Comparison of ENCODE assay signal across 8 cellular contexts in the genomic region with DNA sequence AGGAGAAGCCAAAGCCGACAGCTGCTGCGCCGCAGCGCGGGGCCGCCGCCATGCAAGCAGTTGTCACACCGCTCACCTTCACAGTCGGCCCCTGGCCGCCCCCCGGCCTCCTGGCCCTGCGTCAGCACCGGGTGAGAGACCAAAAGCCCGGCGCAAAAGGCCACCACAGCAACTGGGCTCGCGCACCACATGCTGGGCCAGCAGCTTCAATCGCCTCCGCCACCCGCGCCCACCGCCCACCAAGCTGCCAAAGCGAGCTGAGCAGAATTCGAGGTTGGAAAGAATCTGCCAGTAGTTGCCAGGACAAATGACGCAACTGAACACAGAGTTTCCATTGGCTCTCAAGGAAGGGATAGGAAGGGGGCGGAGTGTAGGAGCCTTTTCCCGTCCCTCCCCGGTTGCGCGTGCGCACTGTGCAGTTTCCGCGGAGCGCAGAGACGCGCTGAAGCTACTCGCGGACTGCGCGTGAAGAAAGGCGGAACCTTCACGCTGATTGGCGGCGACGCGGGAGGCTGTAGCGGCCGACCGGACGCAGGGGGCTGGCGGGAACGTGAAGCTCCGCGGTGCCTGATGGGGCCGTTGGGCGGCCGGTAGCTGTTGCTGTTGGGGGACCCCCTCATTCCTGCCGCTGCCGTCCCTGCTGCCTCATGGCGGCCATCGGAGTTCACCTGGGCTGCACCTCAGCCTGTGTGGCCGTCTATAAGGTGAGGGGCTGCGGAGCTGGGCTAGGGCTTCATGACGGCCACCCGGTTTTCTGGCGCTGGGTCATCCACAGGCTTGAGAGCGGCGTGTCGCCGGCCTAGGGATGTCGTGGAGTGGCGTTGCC. TPM values are rescaled to one million over a fixed set of nuclear protein-coding genes. Genes with fewer than 3 reads are reported as not detected.
A peak's percentile ranks its signal among the peaks of the same experiment; 100 is the strongest.
DNase-seq lines count a peak whose midpoint lies in the region; ATAC-seq, FAIRE-seq and TF ChIP-seq lines count a peak whose summit lies in the region.

A gene (minus strand): TSS at position 282 of the 826 bp plus-strand sequence. CDS start 91 bp downstream, at position 191.
A gene with protein sequence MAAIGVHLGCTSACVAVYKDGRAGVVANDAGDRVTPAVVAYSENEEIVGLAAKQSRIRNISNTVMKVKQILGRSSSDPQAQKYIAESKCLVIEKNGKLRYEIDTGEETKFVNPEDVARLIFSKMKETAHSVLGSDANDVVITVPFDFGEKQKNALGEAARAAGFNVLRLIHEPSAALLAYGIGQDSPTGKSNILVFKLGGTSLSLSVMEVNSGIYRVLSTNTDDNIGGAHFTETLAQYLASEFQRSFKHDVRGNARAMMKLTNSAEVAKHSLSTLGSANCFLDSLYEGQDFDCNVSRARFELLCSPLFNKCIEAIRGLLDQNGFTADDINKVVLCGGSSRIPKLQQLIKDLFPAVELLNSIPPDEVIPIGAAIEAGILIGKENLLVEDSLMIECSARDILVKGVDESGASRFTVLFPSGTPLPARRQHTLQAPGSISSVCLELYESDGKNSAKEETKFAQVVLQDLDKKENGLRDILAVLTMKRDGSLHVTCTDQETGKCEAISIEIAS (plus strand): TSS at position 551 of the 826 bp plus-strand sequence. CDS start 97 bp downstream, at position 648.
A gene with protein sequence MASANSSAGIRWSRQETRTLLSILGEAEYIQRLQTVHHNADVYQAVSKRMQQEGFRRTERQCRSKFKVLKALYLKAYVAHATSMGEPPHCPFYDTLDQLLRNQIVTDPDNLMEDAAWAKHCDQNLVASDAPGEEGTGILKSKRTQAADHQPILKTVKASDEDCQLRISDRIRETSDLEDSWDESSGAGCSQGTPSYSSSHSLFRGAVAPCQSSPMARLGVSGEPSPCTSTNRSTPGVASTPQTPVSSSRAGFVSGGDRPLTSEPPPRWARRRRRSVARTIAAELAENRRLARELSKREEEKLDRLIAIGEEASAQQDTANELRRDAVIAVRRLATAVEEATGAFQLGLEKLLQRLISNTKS (plus strand): TSS at position 551 of the 826 bp plus-strand sequence. CDS start 3,979 bp downstream, outside the sequence.

- H3K23ac ChIP-seq in trophoblast cell (ENCODE audit: low read length) = no peak within 1 kb of the TSS

- H3K27me3 ChIP-seq in adrenal gland (no peaks in the 10 kb centered on the region), trophoblast cell (ENCODE audit: insufficient read depth, low read length) (no peaks in the 10 kb centered on the region)

- H3K36me3 ChIP-seq in adrenal gland (replicated peaks in 1 of 2) (peaks cover 0 to 28% of the 10 kb centered on the region in 2 donors), trophoblast cell (ENCODE audit: control insufficient read depth in 1 of 2, insufficient read depth in 2 of 2, low read length in 2 of 2) (peaks cover 13 to 15% of the 10 kb centered on the region in 2 experiments)

- DNase-seq in GM12892 (ENCODE audit: insufficient read length) (peak; percentile 90), NCI-H146 (lab: John Stamatoyannopoulos, UW) (peak; percentile 100), T-helper 1 cell (peak; percentile 98 to 100 (median 99)), adrenal gland (peak; percentile 99 to 100 (median 99)), cardiac septum (ENCODE audit: low spot score) (peak; percentile 100), trophoblast cell (peak; percentile 100), type B pancreatic cell (ENCODE audit: extremely low spot score, unreplicated experiment) (peak; percentile 100)

- WGBS in adrenal gland, 4 donors = 0 to 1% (median 1%) methylated on average over 32 to 72 of the region's 72 CpGs; no CpG with 5 or more reads in 1 of the 4 donors
- no CpG with 5 or more reads among the region's 72 CpGs for WGBS in trophoblast cell (ENCODE audit: extremely low coverage, insufficient coverage, insufficient read length)

- H4K91ac ChIP-seq in trophoblast cell (ENCODE audit: low read depth, low read length) = peak within 1 kb of the TSS; percentile 82

- peak; percentile 96 for TF ChIP-seq POLR2A in GM12892 (IDR thresholded peaks at IDR 0.05; ENCODE audit: low read depth, low read length)
- peak; percentile 81 to 92 for TF ChIP-seq POLR2A in adrenal gland (IDR thresholded peaks at IDR 0.05)

- H3K79me2 ChIP-seq in trophoblast cell (ENCODE audit: control insufficient read depth, insufficient read depth, low read length, poor library complexity) = peaks cover 15% of the 10 kb centered on the region

- peak within 1 kb of the TSS; percentile 97 for H3K4me3 Mint-ChIP-seq in type B pancreatic cell

- peak within 1 kb of the TSS; percentile 84 for H3K18ac ChIP-seq in trophoblast cell (ENCODE audit: low read length)

- no peaks in the 10 kb centered on the region for H3K9me3 Mint-ChIP-seq in type B pancreatic cell

- H4K12ac ChIP-seq in trophoblast cell (ENCODE audit: low read depth, low read length) = peak within 1 kb of the TSS; percentile 65

- H3K36me3 Mint-ChIP-seq in type B pancreatic cell = peaks cover 7% of the 10 kb centered on the region

- peak; percentile 98 for FAIRE-seq in GM12892 (lab: Jason Lieb, UNC)

- peak within 1 kb of the TSS; percentile 87 for H3K14ac ChIP-seq in trophoblast cell (ENCODE audit: low read length)

- peak within 1 kb of the TSS; percentile 90 for H2BK5ac ChIP-seq in trophoblast cell (ENCODE audit: low read depth, low read length, poor library complexity)

- H3K4me1 Mint-ChIP-seq in type B pancreatic cell (ENCODE audit: unreplicated experiment) = peaks cover 22% of the 10 kb centered on the region

- peak within 1 kb of the TSS; percentile 88 for H4K8ac ChIP-seq in trophoblast cell (ENCODE audit: low read depth, low read length)

- peak within 1 kb of the TSS; percentile 61 for H2AK5ac ChIP-seq in trophoblast cell (ENCODE audit: low read length)

- H2AFZ ChIP-seq in trophoblast cell (ENCODE audit: insufficient read depth, low read length, poor library complexity) = peak within 1 kb of the TSS; percentile 92

- H3K27me3 Mint-ChIP-seq in type B pancreatic cell = no peaks in the 10 kb centered on the region

- intact Hi-C loops in adrenal gland (cut with DNase I) = loop anchor here (10.0 kb wide), 2 partner anchors 303 to 343 kb away; no protein-coding TSS in a partner anchor
- intact Hi-C loops in cardiac septum (cut with DNase I) = loop anchor here (2.0 to 5.0 kb wide), 3 partner anchors 41 to 236 kb away; a partner anchor contains a TSS

- peak within 1 kb of the TSS; percentile 38 for H2BK12ac ChIP-seq in trophoblast cell (ENCODE audit: low read length)

- TF ChIP-seq CTCF in adrenal gland (IDR thresholded peaks at IDR 0.05) = peak in 2 of 6 experiments; percentile 11 to 19
- peak; percentile 22 for TF ChIP-seq CTCF in type B pancreatic cell (conservative IDR thresholded peaks at IDR 0.05)

- H2BK120ac ChIP-seq in trophoblast cell (ENCODE audit: insufficient read depth, low read length, poor library complexity) = peak within 1 kb of the TSS; percentile 67

- H3K4me3 ChIP-seq in adrenal gland (peak within 1 kb of the TSS; percentile 55 to 95 (median 81)), trophoblast cell (ENCODE audit: low read depth, low read length) (peak within 1 kb of the TSS; percentile 100)

- H3K9ac ChIP-seq in trophoblast cell (ENCODE audit: low read length) = peak within 1 kb of the TSS; percentile 99

- H3K4ac ChIP-seq in trophoblast cell (ENCODE audit: low read depth, low read length) = peak within 1 kb of the TSS; percentile 85

- peaks cover 14% of the 10 kb centered on the region for H3K79me1 ChIP-seq in trophoblast cell (ENCODE audit: low read length)

- peak within 1 kb of the TSS; percentile 93 for H3K4me2 ChIP-seq in trophoblast cell (ENCODE audit: low read length)

- peak within 1 kb of the TSS; percentile 98 for H3K27ac Mint-ChIP-seq in type B pancreatic cell

- peak within 1 kb of the TSS; percentile 70 to 97 (median 96) for H3K27ac ChIP-seq in adrenal gland
- peak within 1 kb of the TSS; percentile 83 for H3K27ac ChIP-seq in trophoblast cell (ENCODE audit: low read depth, low read length)

- H3K9me3 ChIP-seq in adrenal gland (replicated peaks in 1 of 3) = no peaks in the 10 kb centered on the region
- H3K9me3 ChIP-seq in trophoblast cell (ENCODE audit: insufficient read depth, low read depth, low read length) = peaks cover 2% of the 10 kb centered on the region

- H3K4me1 ChIP-seq in adrenal gland (replicated peaks in 1 of 2) = peaks cover 14 to 20% of the 10 kb centered on the region in 2 donors
- peaks cover 3% of the 10 kb centered on the region in 2 experiments for H3K4me1 ChIP-seq in trophoblast cell (ENCODE audit: control insufficient read depth in 1 of 2, insufficient read depth in 2 of 2, low read length in 2 of 2)

- peak; percentile 92 for ATAC-seq in HG02852 (IDR thresholded peaks at IDR 0.05; ENCODE audit: unreplicated experiment)

RNA-seq across cellular contexts. Expression of the first gene that starts in this region (rescaled TPM):
- 0.53 TPM for polyA plus RNA-seq in GM12892 (2012; ENCODE audit: missing spikeins)
- total RNA-seq in adrenal gland (1 to 10 TPM in 7 of 8 donors, under 1 TPM in 1; 0.97 to 6.6 (median 3.2) TPM), cardiac septum (2.3 TPM), type B pancreatic cell (ENCODE audit: low replicate concordance) (1.1 and 1.3 TPM in 2 replicates)
- polyA plus RNA-seq in adrenal gland = 1 to 10 TPM; 2.3 to 5.2 (median 3.6) TPM
- 0.86 and 1.1 TPM in 2 replicates for polyA plus RNA-seq in trophoblast cell (2013)

RNA-seq across cellular contexts. Expression of the second gene that starts in this region (rescaled TPM):
- polyA plus RNA-seq in GM12892 (2012; ENCODE audit: missing spikeins) = 20.5 TPM
- 10 to 100 TPM in 4 of 8 donors, 1 to 10 TPM in 4; 5.4 to 16.5 (median 10.2) TPM for total RNA-seq in adrenal gland
- 10 to 100 TPM; 12.6 to 17.2 (median 13.4) TPM for polyA plus RNA-seq in adrenal gland
- 7.3 TPM for total RNA-seq in cardiac septum
- 20.9 and 21.3 TPM in 2 replicates for polyA plus RNA-seq in trophoblast cell (2013)
- total RNA-seq in type B pancreatic cell (ENCODE audit: low replicate concordance) = 10.6 and 17.3 TPM in 2 replicates

RNA-seq across cellular contexts. Expression of the third gene that starts in this region (rescaled TPM):
- 11.0 TPM for polyA plus RNA-seq in GM12892 (2012; ENCODE audit: missing spikeins)
- total RNA-seq in adrenal gland (1 to 10 TPM; 4.8 to 9.1 (median 7.5) TPM), cardiac septum (6.0 TPM), type B pancreatic cell (ENCODE audit: low replicate concordance) (15.3 and 18.1 TPM in 2 replicates)
- 1 to 10 TPM; 2.6 to 7.8 (median 2.7) TPM for polyA plus RNA-seq in adrenal gland
- 11.5 and 12.0 TPM in 2 replicates for polyA plus RNA-seq in trophoblast cell (2013)

Comparison
In these comparisons a context has a peak if more than half of its experiments do, and no peak if none do; other contexts are left out.
1. Peak in every context shown above with its lines: DNase-seq, ATAC-seq, H3K4me3 ChIP-seq and H3K27ac ChIP-seq.